ENCODE assay signal across 1 cellular context in genomic region chr9:112332977-112333638, GRCh38.
TF ChIP-seq lines count a peak whose summit lies in the region.

Gene PTBP3 (minus strand): TSS chr9:112333619. CDS start chr9:112297865, 35,754 bp downstream.

TF ChIP-seq in HepG2, 621 proteins besides CTCF, POLR2A, EP300 and RAD21 (continued from another document and continues in another):
- TF ChIP-seq ZNF580 (CRISPR knock-in tag; IDR thresholded peaks at IDR 0.05; ENCODE audit: borderline replicate concordance, low read depth) (no peak), ZNF280D (CRISPR knock-in tag; IDR thresholded peaks at IDR 0.05) (no peak; the same call in 1 of the 2 replicates), ZNF75D (CRISPR knock-in tag; IDR thresholded peaks at IDR 0.05; ENCODE audit: borderline replicate concordance) (no peak), MAF1 (CRISPR knock-in tag; IDR thresholded peaks at IDR 0.05; ENCODE audit: borderline replicate concordance) (peak; percentile 67; the same call in 1 of the 2 replicates), ZNF44 (CRISPR knock-in tag; IDR thresholded peaks at IDR 0.05) (no peak), HOXA5 (CRISPR knock-in tag; IDR thresholded peaks at IDR 0.05) (peak; percentile 89; the same call in 1 of the 2 replicates), PLRG1 (conservative IDR thresholded peaks at IDR 0.05) (no peak), SNAPC5 (CRISPR knock-in tag; IDR thresholded peaks at IDR 0.05; ENCODE audit: borderline replicate concordance) (no peak), CREB3 (CRISPR knock-in tag; IDR thresholded peaks at IDR 0.05) (peak; percentile 31; the same call in 1 of the 2 replicates), ZNF446 (CRISPR knock-in tag; IDR thresholded peaks at IDR 0.05) (peak; percentile 81; the same call in 1 of the 2 replicates), ZNF296 (CRISPR knock-in tag; conservative IDR thresholded peaks at IDR 0.05) (no peak), EZH2 (conservative IDR thresholded peaks at IDR 0.05; ENCODE audit: low read depth, low read length) (no peak), DBP (CRISPR knock-in tag; IDR thresholded peaks at IDR 0.05; ENCODE audit: not compliant biosample characterization) (no peak), ZBTB40 (IDR thresholded peaks at IDR 0.05) (no peak), ZBTB40 (CRISPR knock-in tag; IDR thresholded peaks at IDR 0.05) (peak; percentile 65; the same call in 1 of the 2 replicates), TGIF2 (CRISPR knock-in tag; IDR thresholded peaks at IDR 0.05) (no peak), RFX1 (IDR thresholded peaks at IDR 0.05) (no peak), CENPX (CRISPR knock-in tag; IDR thresholded peaks at IDR 0.05) (no peak), SIN3A (IDR thresholded peaks at IDR 0.05; ENCODE audit: borderline replicate concordance, low read depth, low read length) (peak; percentile 49; the same call in 1 of the 2 replicates), SRSF4 (IDR thresholded peaks at IDR 0.05; ENCODE audit: low read depth, low read length, poor library complexity, severe bottlenecking) (no peak), KAT2B (IDR thresholded peaks at IDR 0.05; ENCODE audit: borderline replicate concordance, low read depth, low read length) (no peak), ZKSCAN1 (IDR thresholded peaks at IDR 0.05; ENCODE audit: low read length) (no peak), MXI1 (IDR thresholded peaks at IDR 0.05; ENCODE audit: borderline replicate concordance, low read depth, low read length) (0 out of 3 replicates have a peak, but pooled peaks have one; percentile 82), DPF2 (CRISPR knock-in tag; IDR thresholded peaks at IDR 0.05; ENCODE audit: borderline replicate concordance, low read depth) (no peak), PAX8 (CRISPR knock-in tag; IDR thresholded peaks at IDR 0.05; ENCODE audit: borderline replicate concordance) (no peak; the same call in 1 of the 2 replicates), ZNF251 (CRISPR knock-in tag; IDR thresholded peaks at IDR 0.05) (no peak), ZNF235 (CRISPR knock-in tag; IDR thresholded peaks at IDR 0.05; ENCODE audit: borderline replicate concordance) (no peak), MBNL3 (CRISPR knock-in tag; conservative IDR thresholded peaks at IDR 0.05) (no peak), ZNF276 (CRISPR knock-in tag; IDR thresholded peaks at IDR 0.05; ENCODE audit: low read depth) (no peak; the same call in 1 of the 2 replicates), ZNF362 (CRISPR knock-in tag; IDR thresholded peaks at IDR 0.05; ENCODE audit: borderline replicate concordance) (0 out of 2 replicates have a peak, but pooled peaks have one; percentile 3), MAFK (conservative IDR thresholded peaks at IDR 0.05 in 1 of 2, IDR thresholded peaks at IDR 0.05 in 1 of 2; ENCODE audit: low read length in 2 of 2) (no peak), RORA (CRISPR knock-in tag; IDR thresholded peaks at IDR 0.05) (no peak), U2AF2 (IDR thresholded peaks at IDR 0.05; ENCODE audit: low read depth, low read length) (no peak), ZNF597 (CRISPR knock-in tag; IDR thresholded peaks at IDR 0.05) (no peak), HIVEP1 (CRISPR knock-in tag; IDR thresholded peaks at IDR 0.05) (no peak), GABPA (IDR thresholded peaks at IDR 0.05; ENCODE audit: low read depth, low read length) (no peak), GABPA (CRISPR knock-in tag; IDR thresholded peaks at IDR 0.05; ENCODE audit: low read depth) (no peak), SP5 (CRISPR knock-in tag; IDR thresholded peaks at IDR 0.05; ENCODE audit: borderline replicate concordance, low read depth) (peak; percentile 68), ZNF24 (IDR thresholded peaks at IDR 0.05) (no peak), TBX3 (IDR thresholded peaks at IDR 0.05; ENCODE audit: borderline replicate concordance) (no peak), ZNF234 (CRISPR knock-in tag; conservative IDR thresholded peaks at IDR 0.05) (no peak), ERF (CRISPR knock-in tag; IDR thresholded peaks at IDR 0.05) (peak; percentile 75), BATF2 (CRISPR knock-in tag; IDR thresholded peaks at IDR 0.05) (peak; percentile 49; the same call in 1 of the 2 replicates), ZNF703 (CRISPR knock-in tag; IDR thresholded peaks at IDR 0.05; ENCODE audit: borderline replicate concordance) (peak; percentile 36; the same call in 1 of the 2 replicates), MAX (IDR thresholded peaks at IDR 0.05) (peak; percentile 80)
